ENCODE assay signal across 8 cellular contexts in the genomic region with DNA sequence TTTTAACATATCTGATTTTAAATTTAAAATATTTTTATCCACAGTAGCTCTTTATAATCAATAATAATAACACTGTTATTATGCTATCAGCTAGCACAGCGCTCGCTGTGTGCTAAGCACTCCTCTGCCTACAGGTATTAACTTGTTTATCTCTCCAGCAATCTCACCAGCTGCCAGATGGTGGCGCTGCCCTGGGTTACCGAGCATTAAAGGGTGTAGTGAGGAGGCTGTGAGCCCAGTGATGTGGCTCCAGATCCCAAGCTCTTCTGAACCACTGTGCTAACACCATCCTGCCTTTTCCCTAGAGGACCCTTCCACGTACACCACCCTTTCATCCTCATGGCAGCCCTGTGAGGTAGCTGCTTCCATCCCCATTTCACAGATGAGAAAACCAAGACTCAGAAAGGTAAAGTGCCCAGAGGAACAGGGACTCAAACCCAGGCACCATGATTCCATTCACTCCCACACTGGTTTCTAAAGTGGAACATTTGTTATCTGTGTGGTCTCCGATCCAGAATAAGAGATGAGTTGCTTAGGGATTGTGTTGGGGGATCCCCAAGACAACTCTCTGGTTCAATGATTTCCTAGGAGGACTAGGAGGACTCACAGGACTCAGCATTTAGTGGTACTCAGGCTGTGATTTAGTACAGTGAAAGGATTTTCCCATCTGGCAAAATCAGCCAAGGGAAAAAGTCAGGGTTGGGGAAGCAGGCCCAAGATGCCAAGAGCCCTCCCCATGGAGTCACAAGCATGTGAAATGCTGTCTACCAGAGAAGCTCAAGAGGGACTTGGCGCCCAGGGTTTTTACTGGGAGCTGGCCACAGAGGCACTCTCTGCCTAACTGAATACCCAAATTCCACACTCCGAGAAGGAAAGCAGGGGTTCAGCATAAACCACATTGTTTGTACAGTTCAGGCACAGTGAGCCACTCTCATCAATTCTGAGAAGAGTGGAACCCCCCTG. TPM values are rescaled to one million over a fixed set of nuclear protein-coding genes. Genes with fewer than 3 reads are reported as not detected.
DNase-seq lines count a peak whose midpoint lies in the region; ATAC-seq and TF ChIP-seq lines count a peak whose summit lies in the region.

No MANE protein-coding gene starts in this region.

- no peaks in the 10 kb centered on the region for H4K20me1 ChIP-seq in fibroblast of lung (ENCODE audit: control insufficient read depth, extremely low read depth, insufficient read depth, low read length)

- no peak overlapping the region for H3K27ac ChIP-seq in fibroblast of lung (ENCODE audit: insufficient read depth, low read length)

- TF ChIP-seq CTCF in HFF-Myc (IDR thresholded peaks at IDR 0.05; ENCODE audit: low read depth, low read length, missing control alignments) (peak; percentile 69), fibroblast of lung (conservative IDR thresholded peaks at IDR 0.05 in 1 of 2, IDR thresholded peaks at IDR 0.05 in 1 of 2; ENCODE audit: low read depth in 1 of 2, low read length in 2 of 2) (peak; percentile 27 to 55)

- DNase-seq in DMS 273 (lab: John Stamatoyannopoulos, UW; ENCODE audit: unreplicated experiment), result peak; percentile 85
- DNase-seq in DMS 273 treated with DMSO at 0.1 percent for 48 hours (lab: John Stamatoyannopoulos, UW), result no peak
- no peak for DNase-seq in HFF-Myc (ENCODE audit: extremely low read depth, low read depth)
- DNase-seq in SK-N-DZ (ENCODE audit: low spot score), result peak; percentile 73
- no peak for DNase-seq in fibroblast of lung (ENCODE audit: low read depth in 2 of 2)
- DNase-seq in stimulated activated CD8-positive, alpha-beta memory T cell treated with anti-CD3 and anti-CD28 coated beads, Interleukin-2, amount 100 ng/mL, for 48 hours (ENCODE audit: low read depth in 2 of 2), result peak; percentile 19 to 43
- DNase-seq in GF-D8 (lab: John Stamatoyannopoulos, UW), result no peak

- H3K9me3 ChIP-seq in fibroblast of lung (ENCODE audit: control insufficient read depth, insufficient read depth, low read depth, low read length), result no peaks in the 10 kb centered on the region

- no peaks in the 10 kb centered on the region for H3K36me3 ChIP-seq in fibroblast of lung (ENCODE audit: control insufficient read depth, insufficient read depth, low read length)

- H3K4me1 ChIP-seq in fibroblast of lung (ENCODE audit: control insufficient read depth, extremely low read depth, insufficient read depth, low read length), result no peaks in the 10 kb centered on the region

- H3K4me2 ChIP-seq in fibroblast of lung (ENCODE audit: extremely low read depth, insufficient read depth, low read length), result no peak overlapping the region

- no peaks in the 10 kb centered on the region for H3K79me2 ChIP-seq in fibroblast of lung (ENCODE audit: control insufficient read depth, insufficient read depth, low read length)

- no peak for ATAC-seq in HG02642 (IDR thresholded peaks at IDR 0.05; ENCODE audit: poor library complexity, unreplicated experiment)

- H3K4me3 ChIP-seq in HFF-Myc (replicated peaks; ENCODE audit: low read depth, low read length), result no peak overlapping the region
- H3K4me3 ChIP-seq in fibroblast of lung (replicated peaks in 1 of 4; ENCODE audit: control extremely low read depth in 1 of 4, insufficient read depth in 1 of 4, low read depth in 3 of 4, low read length in 4 of 4), result no peak overlapping the region

- H3K9ac ChIP-seq in fibroblast of lung (ENCODE audit: insufficient read depth, low read length), result no peak overlapping the region

- H2AFZ ChIP-seq in fibroblast of lung (ENCODE audit: low read length), result no peak overlapping the region

- peaks cover 18% of the 10 kb centered on the region for H3K27me3 ChIP-seq in fibroblast of lung (ENCODE audit: control insufficient read depth, insufficient read depth, low read length)

RNA-seq across cellular contexts. Expression of a gene that starts 7.0 kb away (rescaled TPM):
- polyA plus RNA-seq in SK-N-DZ (2014; cell fraction: cytosol; rRNA removed), result 247 and 312 TPM in 2 replicates
- polyA plus RNA-seq in SK-N-DZ (2014; cell fraction: nucleus; rRNA removed), result 83.4 and 98.5 TPM in 2 replicates
- total RNA-seq in fibroblast of lung, result not detected in 2 replicates
- not detected in 2 replicates for polyA plus RNA-seq in fibroblast of lung
- polyA plus RNA-seq in fibroblast of lung (2012), result not detected in 2 replicates
- polyA minus RNA-seq in fibroblast of lung (ENCODE audit: low replicate concordance), result not detected in 2 replicates

RNA-seq across cellular contexts. Expression of a gene that starts 24.8 kb away (rescaled TPM):
- polyA plus RNA-seq in SK-N-DZ (2014; cell fraction: cytosol; rRNA removed), result 57.0 and 60.9 TPM in 2 replicates
- 16.7 and 20.8 TPM in 2 replicates for polyA plus RNA-seq in SK-N-DZ (2014; cell fraction: nucleus; rRNA removed)
- 13.9 and 16.2 TPM in 2 replicates for total RNA-seq in fibroblast of lung
- polyA plus RNA-seq in fibroblast of lung, result 17.4 and 22.6 TPM in 2 replicates
- polyA plus RNA-seq in fibroblast of lung (2012), result 17.5 and 22.1 TPM in 2 replicates
- 31.5 and 33.9 TPM in 2 replicates for polyA minus RNA-seq in fibroblast of lung (ENCODE audit: low replicate concordance)

Comparison
In these comparisons a context has a peak if more than half of its experiments do, and no peak if none do; other contexts are left out.
1. DNase-seq: peak in DMS 273 (single experiment), SK-N-DZ (single experiment) and stimulated activated CD8-positive, alpha-beta memory T cell treated with anti-CD3 and anti-CD28 coated beads, Interleukin-2, amount 100 ng/mL, for 48 hours (2 of 2); none in DMS 273 treated with DMSO at 0.1 percent for 48 hours (single experiment), HFF-Myc (single experiment), fibroblast of lung (0 of 2) and GF-D8 (single experiment).